Comparison of ENCODE assay signal across 14 cellular contexts in the genomic region with DNA sequence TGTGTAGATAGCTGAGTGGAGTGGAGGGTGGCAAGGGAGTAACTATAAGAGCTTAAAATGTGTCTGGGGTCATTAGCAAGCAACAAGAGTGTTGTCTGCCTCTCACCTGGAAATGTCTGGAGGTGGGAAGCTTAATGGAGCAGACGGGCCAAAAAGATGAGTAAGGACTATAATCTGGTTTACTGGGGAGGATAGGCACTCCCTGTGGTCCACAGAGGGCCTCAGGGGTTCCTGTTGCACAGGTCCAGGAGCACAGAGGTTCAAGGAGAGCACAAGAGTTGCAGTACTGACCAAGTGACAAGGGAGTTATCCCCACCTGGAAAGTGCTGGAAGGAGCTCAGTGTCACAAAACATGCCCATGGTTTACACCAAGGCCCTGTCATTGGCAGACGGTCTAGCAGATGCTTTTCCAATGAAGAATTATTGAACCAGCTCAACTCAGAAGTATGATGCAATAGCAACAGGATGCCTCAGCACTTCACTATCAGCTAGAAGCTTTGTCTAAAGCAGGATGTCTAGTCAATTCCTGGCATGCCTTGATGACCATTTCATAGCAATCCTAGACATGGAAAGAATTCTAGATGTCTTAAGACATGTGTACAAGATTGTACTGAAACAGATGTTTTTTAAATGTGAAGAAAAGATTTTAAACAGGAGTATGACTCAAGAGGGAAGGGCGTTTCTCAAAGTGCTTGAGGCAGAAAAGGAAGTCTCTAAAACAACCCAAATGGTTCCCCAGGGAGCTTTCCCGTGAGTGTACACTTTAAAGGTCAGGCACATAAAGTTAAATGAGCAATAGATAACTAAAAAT.
DNase-seq lines count a peak whose midpoint lies in the region; ATAC-seq and TF ChIP-seq lines count a peak whose summit lies in the region.
"Had no signal": no experiment of that assay in that cellular context is flagged by ENCODE, and none has a peak within 500 bp of the region (broad histone marks: within the 10 kb centered on the region; RNA-seq: fewer than 3 reads in every experiment).

No MANE protein-coding gene starts in this region.

- H3K27me3 ChIP-seq in BLaER1 treated with 17β-estradiol and CSF1 and Interleukin-3, amounts not matched to agents 10 nM and 100 nM = no peaks in the 10 kb centered on the region
- H3K27me3 ChIP-seq in sigmoid colon = no peaks in the 10 kb centered on the region

- intact Hi-C loops in activated CD8-positive, alpha-beta T cell treated with anti-CD3 and anti-CD28 coated beads for 36 hours (cut with micrococcal nuclease) = no loop called here
- intact Hi-C loops in sigmoid colon (cut with DNase I) = no loop called here

- no peaks in the 10 kb centered on the region for H3K27me3 Mint-ChIP-seq in nephron (ENCODE audit: low read depth)
- H3K27me3 Mint-ChIP-seq in activated CD8-positive, alpha-beta T cell treated with anti-CD3 and anti-CD28 coated beads for 36 hours = peaks cover 11% of the 10 kb centered on the region
- H3K27me3 Mint-ChIP-seq in T-cell = peaks cover 12 to 25% of the 10 kb centered on the region in 2 donors

- TF ChIP-seq EP300 in sigmoid colon (IDR thresholded peaks at IDR 0.05) = no peak

- no peak overlapping the region; a peak in 1 of 22 replicates for H3K9ac ChIP-seq in BLaER1 treated with 17β-estradiol and CSF1 and Interleukin-3, amounts not matched to agents 10 nM and 100 nM

- POLR2A ChIA-PET in activated CD8-positive, alpha-beta T cell treated with anti-CD3 and anti-CD28 coated beads for 36 hours (lab: Charles Lee) = no interaction called here
- POLR2A ChIA-PET in T-cell (lab: Charles Lee) = no interaction called here

- WGBS in sigmoid colon, 2 donors = 63 to 69% methylated on average over 4 of the region's 4 CpGs

- no peaks in the 10 kb centered on the region for H3K36me3 ChIP-seq in BLaER1 treated with 17β-estradiol and CSF1 and Interleukin-3, amounts not matched to agents 10 nM and 100 nM
- no peaks in the 10 kb centered on the region for H3K36me3 ChIP-seq in sigmoid colon

- CTCF ChIA-PET in activated CD8-positive, alpha-beta T cell treated with anti-CD3 and anti-CD28 coated beads for 36 hours (lab: Charles Lee) = interaction anchor here (1.4 kb wide), 1 partner anchor 108 kb away, joined by 5 read pairs; no protein-coding TSS in a partner anchor
- CTCF ChIA-PET in T-cell (lab: Charles Lee) = no interaction called here

- H3K4me3 ChIP-seq in BLaER1 treated with 17β-estradiol and CSF1 and Interleukin-3, amounts not matched to agents 10 nM and 100 nM = no peak overlapping the region
- H3K4me3 ChIP-seq in epithelial cell of esophagus (ENCODE audit: low read length) = no peak overlapping the region
- H3K4me3 ChIP-seq in sigmoid colon = no peak overlapping the region

- TF ChIP-seq POLR2A in sigmoid colon (IDR thresholded peaks at IDR 0.05) = no peak

- peak overlapping the region; percentile 20 to 79 (median 57); a peak in 20 of 22 replicates for H3K4me2 ChIP-seq in BLaER1 treated with 17β-estradiol and CSF1 and Interleukin-3, amounts not matched to agents 10 nM and 100 nM

- ATAC-seq in activated CD8-positive, alpha-beta T cell treated with anti-CD3 and anti-CD28 coated beads for 36 hours = no peak
- ATAC-seq in T-cell (replicated peaks in 1 of 4) = no peak

- peak; percentile 4 for DNase-seq in NCI-H69 (lab: John Stamatoyannopoulos, UW)
- peak; percentile 92 for DNase-seq in epithelial cell of esophagus (ENCODE audit: low read depth)
- DNase-seq in activated CD8-positive, alpha-beta T cell treated with anti-CD3 and anti-CD28 coated beads for 36 hours = no peak
- no peak for DNase-seq in NCI-H524 treated with DMSO at 0.1 percent for 48 hours (lab: John Stamatoyannopoulos, UW)
- no peak for DNase-seq in T-cell
- DNase-seq in sigmoid colon = no peak
- DNase-seq: activated CD8-positive, alpha-beta memory T cell treated with anti-CD3 and anti-CD28 coated beads, Interleukin-2, amount 50 U/mL, for 48 hours; DMS79; effector CD4-positive, alpha-beta T cell; mesendoderm; MM.1S; RPMI8226 had no signal

- peaks cover 8 to 17% (median 13%) of the 10 kb centered on the region in 10 experiments; a peak in 19 of 20 replicates for H3K4me1 ChIP-seq in BLaER1 treated with 17β-estradiol and CSF1 and Interleukin-3, amounts not matched to agents 10 nM and 100 nM
- H3K4me1 ChIP-seq in sigmoid colon = no peaks in the 10 kb centered on the region

- H3K27ac ChIP-seq in BLaER1 treated with 17β-estradiol and CSF1 and Interleukin-3, amounts not matched to agents 10 nM and 100 nM = peak overlapping the region in 9 of 11 experiments; percentile 24 to 68 (median 46); a peak in 14 of 22 replicates
- H3K27ac ChIP-seq in sigmoid colon = peak overlapping the region in 1 of 4 donors; percentile 50

- H3K4me1 Mint-ChIP-seq in nephron = peaks cover 24% of the 10 kb centered on the region
- H3K4me1 Mint-ChIP-seq in activated CD8-positive, alpha-beta T cell treated with anti-CD3 and anti-CD28 coated beads for 36 hours (ENCODE audit: low read depth) = peaks cover 4% of the 10 kb centered on the region
- no peaks in the 10 kb centered on the region for H3K4me1 Mint-ChIP-seq in T-cell

- H3K9me3 Mint-ChIP-seq in nephron (no peaks in the 10 kb centered on the region), T-cell (no peaks in the 10 kb centered on the region)
- no peaks in the 10 kb centered on the region for H3K9me3 Mint-ChIP-seq in activated CD8-positive, alpha-beta T cell treated with anti-CD3 and anti-CD28 coated beads for 36 hours

- H3K27ac Mint-ChIP-seq in nephron (peak overlapping the region in 2 of 3 experiments; percentile 5 to 39), T-cell (no peak overlapping the region)
- H3K27ac Mint-ChIP-seq in activated CD8-positive, alpha-beta T cell treated with anti-CD3 and anti-CD28 coated beads for 36 hours = no peak overlapping the region

- H4K20me1 ChIP-seq in BLaER1 treated with 17β-estradiol and CSF1 and Interleukin-3, amounts not matched to agents 10 nM and 100 nM = no peaks in the 10 kb centered on the region

- TF ChIP-seq CTCF in epithelial cell of esophagus (IDR thresholded peaks at IDR 0.05; ENCODE audit: insufficient read depth, low read depth, low read length, missing control alignments) (no peak), nephron (IDR thresholded peaks at IDR 0.05; ENCODE audit: unreplicated experiment in 3 of 3) (no peak), sigmoid colon (IDR thresholded peaks at IDR 0.05) (no peak)
- TF ChIP-seq CTCF in activated CD8-positive, alpha-beta T cell treated with anti-CD3 and anti-CD28 coated beads for 36 hours (IDR thresholded peaks at IDR 0.05) = no peak

- no peaks in the 10 kb centered on the region for H3K9me3 ChIP-seq in BLaER1 treated with 17β-estradiol and CSF1 and Interleukin-3, amounts not matched to agents 10 nM and 100 nM (replicated peaks in 1 of 11)
- no peaks in the 10 kb centered on the region for H3K9me3 ChIP-seq in sigmoid colon

- H3K4me3 Mint-ChIP-seq in nephron (no peak overlapping the region), T-cell (no peak overlapping the region)
- no peak overlapping the region for H3K4me3 Mint-ChIP-seq in activated CD8-positive, alpha-beta T cell treated with anti-CD3 and anti-CD28 coated beads for 36 hours

- H3K36me3 Mint-ChIP-seq in nephron (ENCODE audit: low read depth) (no peaks in the 10 kb centered on the region), T-cell (no peaks in the 10 kb centered on the region)
- H3K36me3 Mint-ChIP-seq in activated CD8-positive, alpha-beta T cell treated with anti-CD3 and anti-CD28 coated beads for 36 hours (ENCODE audit: low read depth) = no peaks in the 10 kb centered on the region

Comparison
In these comparisons a context has a peak if more than half of its experiments do, and no peak if none do; other contexts are left out.
1. DNase-seq: peak in NCI-H69 (single experiment) and epithelial cell of esophagus (single experiment); none in activated CD8-positive, alpha-beta T cell treated with anti-CD3 and anti-CD28 coated beads for 36 hours (single experiment), NCI-H524 treated with DMSO at 0.1 percent for 48 hours (single experiment), T-cell (0 of 34) and sigmoid colon (single experiment).
2. H3K27ac Mint-ChIP-seq: peak in nephron (2 of 3); none in activated CD8-positive, alpha-beta T cell treated with anti-CD3 and anti-CD28 coated beads for 36 hours (single experiment) and T-cell (0 of 2).